In the genomic region with DNA sequence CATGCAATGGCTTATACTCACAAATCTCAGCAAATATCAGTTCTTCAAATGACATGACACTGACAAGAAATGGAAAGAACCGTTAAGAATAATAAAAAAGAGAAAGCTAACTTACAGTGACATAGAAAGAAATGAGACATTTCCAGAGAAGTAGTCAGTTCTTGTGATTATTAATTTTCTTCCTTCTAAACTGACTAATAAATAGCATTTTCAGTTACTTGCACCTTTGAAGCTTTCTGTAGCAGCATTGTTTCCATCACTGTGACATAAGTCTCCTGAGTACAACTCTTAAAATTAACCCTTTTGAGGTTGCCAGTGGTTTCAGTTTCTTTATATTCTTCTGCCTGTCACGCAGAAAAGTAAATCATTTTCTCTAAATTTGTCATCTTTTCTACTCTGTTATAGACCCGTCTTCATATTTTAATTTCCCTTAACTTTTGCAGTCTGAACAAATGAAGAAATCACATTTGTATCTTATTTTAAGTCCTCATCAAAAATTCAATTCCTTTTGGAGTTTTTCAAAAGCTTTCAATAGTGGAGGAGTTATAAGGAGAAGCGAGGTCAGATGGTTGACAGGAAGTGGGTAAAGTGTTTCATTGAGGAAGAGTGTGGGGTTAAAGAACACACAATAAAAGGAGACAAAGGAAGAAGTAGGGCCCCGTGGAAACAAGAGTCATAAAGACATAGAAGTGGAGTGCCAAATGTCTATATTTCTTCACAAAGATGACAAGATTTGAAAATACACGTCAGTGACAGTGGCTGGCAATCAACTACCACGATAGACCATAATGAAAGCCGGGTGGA, we compare ENCODE assay signal across 1 cellular context.
TF ChIP-seq lines count a peak whose summit lies in the region.

No MANE protein-coding gene starts in this region.

TF ChIP-seq in GM12878, 131 proteins besides CTCF, POLR2A, EP300 and RAD21 (continued from another document and continues in another):
- no peak for TF ChIP-seq RELA (IDR thresholded peaks at IDR 0.05; ENCODE audit: borderline replicate concordance, partially characterized antibody)
- no peak for TF ChIP-seq ZZZ3 (IDR thresholded peaks at IDR 0.05; ENCODE audit: control insufficient read depth, insufficient read length, low read depth)
- TF ChIP-seq, protein P1, sequence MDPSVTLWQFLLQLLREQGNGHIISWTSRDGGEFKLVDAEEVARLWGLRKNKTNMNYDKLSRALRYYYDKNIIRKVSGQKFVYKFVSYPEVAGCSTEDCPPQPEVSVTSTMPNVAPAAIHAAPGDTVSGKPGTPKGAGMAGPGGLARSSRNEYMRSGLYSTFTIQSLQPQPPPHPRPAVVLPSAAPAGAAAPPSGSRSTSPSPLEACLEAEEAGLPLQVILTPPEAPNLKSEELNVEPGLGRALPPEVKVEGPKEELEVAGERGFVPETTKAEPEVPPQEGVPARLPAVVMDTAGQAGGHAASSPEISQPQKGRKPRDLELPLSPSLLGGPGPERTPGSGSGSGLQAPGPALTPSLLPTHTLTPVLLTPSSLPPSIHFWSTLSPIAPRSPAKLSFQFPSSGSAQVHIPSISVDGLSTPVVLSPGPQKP (IDR thresholded peaks at IDR 0.05; ENCODE audit: low read depth, low read length) = no peak
- TF ChIP-seq, protein P2, sequence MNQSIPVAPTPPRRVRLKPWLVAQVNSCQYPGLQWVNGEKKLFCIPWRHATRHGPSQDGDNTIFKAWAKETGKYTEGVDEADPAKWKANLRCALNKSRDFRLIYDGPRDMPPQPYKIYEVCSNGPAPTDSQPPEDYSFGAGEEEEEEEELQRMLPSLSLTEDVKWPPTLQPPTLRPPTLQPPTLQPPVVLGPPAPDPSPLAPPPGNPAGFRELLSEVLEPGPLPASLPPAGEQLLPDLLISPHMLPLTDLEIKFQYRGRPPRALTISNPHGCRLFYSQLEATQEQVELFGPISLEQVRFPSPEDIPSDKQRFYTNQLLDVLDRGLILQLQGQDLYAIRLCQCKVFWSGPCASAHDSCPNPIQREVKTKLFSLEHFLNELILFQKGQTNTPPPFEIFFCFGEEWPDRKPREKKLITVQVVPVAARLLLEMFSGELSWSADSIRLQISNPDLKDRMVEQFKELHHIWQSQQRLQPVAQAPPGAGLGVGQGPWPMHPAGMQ (IDR thresholded peaks at IDR 0.05; ENCODE audit: borderline replicate concordance) = no peak
- TF ChIP-seq, protein P3, sequence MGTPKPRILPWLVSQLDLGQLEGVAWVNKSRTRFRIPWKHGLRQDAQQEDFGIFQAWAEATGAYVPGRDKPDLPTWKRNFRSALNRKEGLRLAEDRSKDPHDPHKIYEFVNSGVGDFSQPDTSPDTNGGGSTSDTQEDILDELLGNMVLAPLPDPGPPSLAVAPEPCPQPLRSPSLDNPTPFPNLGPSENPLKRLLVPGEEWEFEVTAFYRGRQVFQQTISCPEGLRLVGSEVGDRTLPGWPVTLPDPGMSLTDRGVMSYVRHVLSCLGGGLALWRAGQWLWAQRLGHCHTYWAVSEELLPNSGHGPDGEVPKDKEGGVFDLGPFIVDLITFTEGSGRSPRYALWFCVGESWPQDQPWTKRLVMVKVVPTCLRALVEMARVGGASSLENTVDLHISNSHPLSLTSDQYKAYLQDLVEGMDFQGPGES (IDR thresholded peaks at IDR 0.05) = no peak
- TF ChIP-seq CHD2 (IDR thresholded peaks at IDR 0.05; ENCODE audit: borderline replicate concordance, low read depth, low read length) = peak; percentile 44; the same call in 1 of the 2 replicates
- peak; percentile 82 to 84 for TF ChIP-seq IKZF2 (IDR thresholded peaks at IDR 0.05)
- TF ChIP-seq, protein P4, sequence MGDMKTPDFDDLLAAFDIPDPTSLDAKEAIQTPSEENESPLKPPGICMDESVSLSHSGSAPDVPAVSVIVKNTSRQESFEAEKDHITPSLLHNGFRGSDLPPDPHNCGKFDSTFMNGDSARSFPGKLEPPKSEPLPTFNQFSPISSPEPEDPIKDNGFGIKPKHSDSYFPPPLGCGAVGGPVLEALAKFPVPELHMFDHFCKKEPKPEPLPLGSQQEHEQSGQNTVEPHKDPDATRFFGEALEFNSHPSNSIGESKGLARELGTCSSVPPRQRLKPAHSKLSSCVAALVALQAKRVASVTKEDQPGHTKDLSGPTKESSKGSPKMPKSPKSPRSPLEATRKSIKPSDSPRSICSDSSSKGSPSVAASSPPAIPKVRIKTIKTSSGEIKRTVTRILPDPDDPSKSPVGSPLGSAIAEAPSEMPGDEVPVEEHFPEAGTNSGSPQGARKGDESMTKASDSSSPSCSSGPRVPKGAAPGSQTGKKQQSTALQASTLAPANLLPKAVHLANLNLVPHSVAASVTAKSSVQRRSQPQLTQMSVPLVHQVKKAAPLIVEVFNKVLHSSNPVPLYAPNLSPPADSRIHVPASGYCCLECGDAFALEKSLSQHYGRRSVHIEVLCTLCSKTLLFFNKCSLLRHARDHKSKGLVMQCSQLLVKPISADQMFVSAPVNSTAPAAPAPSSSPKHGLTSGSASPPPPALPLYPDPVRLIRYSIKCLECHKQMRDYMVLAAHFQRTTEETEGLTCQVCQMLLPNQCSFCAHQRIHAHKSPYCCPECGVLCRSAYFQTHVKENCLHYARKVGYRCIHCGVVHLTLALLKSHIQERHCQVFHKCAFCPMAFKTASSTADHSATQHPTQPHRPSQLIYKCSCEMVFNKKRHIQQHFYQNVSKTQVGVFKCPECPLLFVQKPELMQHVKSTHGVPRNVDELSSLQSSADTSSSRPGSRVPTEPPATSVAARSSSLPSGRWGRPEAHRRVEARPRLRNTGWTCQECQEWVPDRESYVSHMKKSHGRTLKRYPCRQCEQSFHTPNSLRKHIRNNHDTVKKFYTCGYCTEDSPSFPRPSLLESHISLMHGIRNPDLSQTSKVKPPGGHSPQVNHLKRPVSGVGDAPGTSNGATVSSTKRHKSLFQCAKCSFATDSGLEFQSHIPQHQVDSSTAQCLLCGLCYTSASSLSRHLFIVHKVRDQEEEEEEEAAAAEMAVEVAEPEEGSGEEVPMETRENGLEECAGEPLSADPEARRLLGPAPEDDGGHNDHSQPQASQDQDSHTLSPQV (IDR thresholded peaks at IDR 0.05) = peak; percentile 56; the same call in 1 of the 2 replicates
- no peak; the same call in 2 of the 3 replicates for TF ChIP-seq POU2F2 (IDR thresholded peaks at IDR 0.05; ENCODE audit: borderline replicate concordance, low read depth, low read length)
- TF ChIP-seq, protein P5, sequence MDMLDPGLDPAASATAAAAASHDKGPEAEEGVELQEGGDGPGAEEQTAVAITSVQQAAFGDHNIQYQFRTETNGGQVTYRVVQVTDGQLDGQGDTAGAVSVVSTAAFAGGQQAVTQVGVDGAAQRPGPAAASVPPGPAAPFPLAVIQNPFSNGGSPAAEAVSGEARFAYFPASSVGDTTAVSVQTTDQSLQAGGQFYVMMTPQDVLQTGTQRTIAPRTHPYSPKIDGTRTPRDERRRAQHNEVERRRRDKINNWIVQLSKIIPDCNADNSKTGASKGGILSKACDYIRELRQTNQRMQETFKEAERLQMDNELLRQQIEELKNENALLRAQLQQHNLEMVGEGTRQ (IDR thresholded peaks at IDR 0.05; ENCODE audit: borderline replicate concordance, low read depth, low read length) = no peak
- TF ChIP-seq, protein P6, sequence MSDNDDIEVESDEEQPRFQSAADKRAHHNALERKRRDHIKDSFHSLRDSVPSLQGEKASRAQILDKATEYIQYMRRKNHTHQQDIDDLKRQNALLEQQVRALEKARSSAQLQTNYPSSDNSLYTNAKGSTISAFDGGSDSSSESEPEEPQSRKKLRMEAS (IDR thresholded peaks at IDR 0.05; ENCODE audit: low read depth, low read length) = no peak
- no peak for TF ChIP-seq EZH2 (IDR thresholded peaks at IDR 0.05; ENCODE audit: borderline replicate concordance, control insufficient read depth, low read depth, low read length)
- TF ChIP-seq BCL11A (IDR thresholded peaks at IDR 0.05; ENCODE audit: low read depth, low read length) = peak; percentile 95
- TF ChIP-seq SMAD1 (IDR thresholded peaks at IDR 0.05; ENCODE audit: low read depth, partially characterized antibody) = no peak
- peak; percentile 82 for TF ChIP-seq BMI1 (IDR thresholded peaks at IDR 0.05; ENCODE audit: borderline replicate concordance)
- peak; percentile 94 for TF ChIP-seq CBFB (IDR thresholded peaks at IDR 0.05; ENCODE audit: low read depth)
- TF ChIP-seq, protein P7, sequence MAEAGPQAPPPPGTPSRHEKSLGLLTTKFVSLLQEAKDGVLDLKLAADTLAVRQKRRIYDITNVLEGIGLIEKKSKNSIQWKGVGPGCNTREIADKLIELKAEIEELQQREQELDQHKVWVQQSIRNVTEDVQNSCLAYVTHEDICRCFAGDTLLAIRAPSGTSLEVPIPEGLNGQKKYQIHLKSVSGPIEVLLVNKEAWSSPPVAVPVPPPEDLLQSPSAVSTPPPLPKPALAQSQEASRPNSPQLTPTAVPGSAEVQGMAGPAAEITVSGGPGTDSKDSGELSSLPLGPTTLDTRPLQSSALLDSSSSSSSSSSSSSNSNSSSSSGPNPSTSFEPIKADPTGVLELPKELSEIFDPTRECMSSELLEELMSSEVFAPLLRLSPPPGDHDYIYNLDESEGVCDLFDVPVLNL (IDR thresholded peaks at IDR 0.05; ENCODE audit: low read depth, low read length) = no peak
- TF ChIP-seq, protein P8, sequence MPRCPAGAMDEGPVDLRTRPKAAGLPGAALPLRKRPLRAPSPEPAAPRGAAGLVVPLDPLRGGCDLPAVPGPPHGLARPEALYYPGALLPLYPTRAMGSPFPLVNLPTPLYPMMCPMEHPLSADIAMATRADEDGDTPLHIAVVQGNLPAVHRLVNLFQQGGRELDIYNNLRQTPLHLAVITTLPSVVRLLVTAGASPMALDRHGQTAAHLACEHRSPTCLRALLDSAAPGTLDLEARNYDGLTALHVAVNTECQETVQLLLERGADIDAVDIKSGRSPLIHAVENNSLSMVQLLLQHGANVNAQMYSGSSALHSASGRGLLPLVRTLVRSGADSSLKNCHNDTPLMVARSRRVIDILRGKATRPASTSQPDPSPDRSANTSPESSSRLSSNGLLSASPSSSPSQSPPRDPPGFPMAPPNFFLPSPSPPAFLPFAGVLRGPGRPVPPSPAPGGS (IDR thresholded peaks at IDR 0.05; ENCODE audit: borderline replicate concordance, insufficient read depth, low read depth, low read length, poor library complexity, severe bottlenecking) = peak; percentile 75
- TF ChIP-seq ZNF207 (IDR thresholded peaks at IDR 0.05; ENCODE audit: borderline replicate concordance) = no peak
- peak; percentile 88 for TF ChIP-seq DPF2 (IDR thresholded peaks at IDR 0.05)
- TF ChIP-seq SUZ12 (IDR thresholded peaks at IDR 0.05; ENCODE audit: unreplicated experiment) = no peak
- no peak for TF ChIP-seq KLF5 (IDR thresholded peaks at IDR 0.05; ENCODE audit: partially characterized antibody)
- TF ChIP-seq NFYA (IDR thresholded peaks at IDR 0.05; ENCODE audit: borderline replicate concordance, low read depth, low read length) = no peak
- TF ChIP-seq GABPA (IDR thresholded peaks at IDR 0.05; ENCODE audit: low read depth) = peak; percentile 77; the same call in 1 of the 2 replicates
- TF ChIP-seq SPI1 (IDR thresholded peaks at IDR 0.05; ENCODE audit: borderline replicate concordance, insufficient read depth, low read depth, low read length) = peak; percentile 49; the same call in 1 of the 2 replicates
- TF ChIP-seq SP1 (IDR thresholded peaks at IDR 0.05; ENCODE audit: low read depth, low read length) = no peak
- TF ChIP-seq KDM1A (IDR thresholded peaks at IDR 0.05; ENCODE audit: borderline replicate concordance) = no peak
- TF ChIP-seq YBX1 (IDR thresholded peaks at IDR 0.05) = no peak
- TF ChIP-seq ZBED1 (IDR thresholded peaks at IDR 0.05; ENCODE audit: borderline replicate concordance) = peak; percentile 87
- TF ChIP-seq, protein P9, sequence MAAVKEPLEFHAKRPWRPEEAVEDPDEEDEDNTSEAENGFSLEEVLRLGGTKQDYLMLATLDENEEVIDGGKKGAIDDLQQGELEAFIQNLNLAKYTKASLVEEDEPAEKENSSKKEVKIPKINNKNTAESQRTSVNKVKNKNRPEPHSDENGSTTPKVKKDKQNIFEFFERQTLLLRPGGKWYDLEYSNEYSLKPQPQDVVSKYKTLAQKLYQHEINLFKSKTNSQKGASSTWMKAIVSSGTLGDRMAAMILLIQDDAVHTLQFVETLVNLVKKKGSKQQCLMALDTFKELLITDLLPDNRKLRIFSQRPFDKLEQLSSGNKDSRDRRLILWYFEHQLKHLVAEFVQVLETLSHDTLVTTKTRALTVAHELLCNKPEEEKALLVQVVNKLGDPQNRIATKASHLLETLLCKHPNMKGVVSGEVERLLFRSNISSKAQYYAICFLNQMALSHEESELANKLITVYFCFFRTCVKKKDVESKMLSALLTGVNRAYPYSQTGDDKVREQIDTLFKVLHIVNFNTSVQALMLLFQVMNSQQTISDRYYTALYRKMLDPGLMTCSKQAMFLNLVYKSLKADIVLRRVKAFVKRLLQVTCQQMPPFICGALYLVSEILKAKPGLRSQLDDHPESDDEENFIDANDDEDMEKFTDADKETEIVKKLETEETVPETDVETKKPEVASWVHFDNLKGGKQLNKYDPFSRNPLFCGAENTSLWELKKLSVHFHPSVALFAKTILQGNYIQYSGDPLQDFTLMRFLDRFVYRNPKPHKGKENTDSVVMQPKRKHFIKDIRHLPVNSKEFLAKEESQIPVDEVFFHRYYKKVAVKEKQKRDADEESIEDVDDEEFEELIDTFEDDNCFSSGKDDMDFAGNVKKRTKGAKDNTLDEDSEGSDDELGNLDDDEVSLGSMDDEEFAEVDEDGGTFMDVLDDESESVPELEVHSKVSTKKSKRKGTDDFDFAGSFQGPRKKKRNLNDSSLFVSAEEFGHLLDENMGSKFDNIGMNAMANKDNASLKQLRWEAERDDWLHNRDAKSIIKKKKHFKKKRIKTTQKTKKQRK (IDR thresholded peaks at IDR 0.05; ENCODE audit: low read depth, low read length) = no peak
- no peak for TF ChIP-seq LARP7 (IDR thresholded peaks at IDR 0.05)
- peak; percentile 94; the same call in 1 of the 2 replicates for TF ChIP-seq ASH2L (IDR thresholded peaks at IDR 0.05; ENCODE audit: borderline replicate concordance, low read depth)
- TF ChIP-seq MYB (IDR thresholded peaks at IDR 0.05; ENCODE audit: borderline replicate concordance, low read depth, low read length) = peak; percentile 86
- TF ChIP-seq CREB1 (IDR thresholded peaks at IDR 0.05; ENCODE audit: low read depth) = peak; percentile 76
- TF ChIP-seq, protein P10, sequence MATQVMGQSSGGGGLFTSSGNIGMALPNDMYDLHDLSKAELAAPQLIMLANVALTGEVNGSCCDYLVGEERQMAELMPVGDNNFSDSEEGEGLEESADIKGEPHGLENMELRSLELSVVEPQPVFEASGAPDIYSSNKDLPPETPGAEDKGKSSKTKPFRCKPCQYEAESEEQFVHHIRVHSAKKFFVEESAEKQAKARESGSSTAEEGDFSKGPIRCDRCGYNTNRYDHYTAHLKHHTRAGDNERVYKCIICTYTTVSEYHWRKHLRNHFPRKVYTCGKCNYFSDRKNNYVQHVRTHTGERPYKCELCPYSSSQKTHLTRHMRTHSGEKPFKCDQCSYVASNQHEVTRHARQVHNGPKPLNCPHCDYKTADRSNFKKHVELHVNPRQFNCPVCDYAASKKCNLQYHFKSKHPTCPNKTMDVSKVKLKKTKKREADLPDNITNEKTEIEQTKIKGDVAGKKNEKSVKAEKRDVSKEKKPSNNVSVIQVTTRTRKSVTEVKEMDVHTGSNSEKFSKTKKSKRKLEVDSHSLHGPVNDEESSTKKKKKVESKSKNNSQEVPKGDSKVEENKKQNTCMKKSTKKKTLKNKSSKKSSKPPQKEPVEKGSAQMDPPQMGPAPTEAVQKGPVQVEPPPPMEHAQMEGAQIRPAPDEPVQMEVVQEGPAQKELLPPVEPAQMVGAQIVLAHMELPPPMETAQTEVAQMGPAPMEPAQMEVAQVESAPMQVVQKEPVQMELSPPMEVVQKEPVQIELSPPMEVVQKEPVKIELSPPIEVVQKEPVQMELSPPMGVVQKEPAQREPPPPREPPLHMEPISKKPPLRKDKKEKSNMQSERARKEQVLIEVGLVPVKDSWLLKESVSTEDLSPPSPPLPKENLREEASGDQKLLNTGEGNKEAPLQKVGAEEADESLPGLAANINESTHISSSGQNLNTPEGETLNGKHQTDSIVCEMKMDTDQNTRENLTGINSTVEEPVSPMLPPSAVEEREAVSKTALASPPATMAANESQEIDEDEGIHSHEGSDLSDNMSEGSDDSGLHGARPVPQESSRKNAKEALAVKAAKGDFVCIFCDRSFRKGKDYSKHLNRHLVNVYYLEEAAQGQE (IDR thresholded peaks at IDR 0.05; ENCODE audit: low read depth, low read length) = no peak
- no peak; the same call in 1 of the 2 replicates for TF ChIP-seq SMC3 (IDR thresholded peaks at IDR 0.05; ENCODE audit: borderline replicate concordance, low read length)
- TF ChIP-seq CHD4 (IDR thresholded peaks at IDR 0.05) = no peak
